ENCODE assay signal across 9 cellular contexts in genomic region chr14:106657460-106657859, GRCh38.
A peak's percentile ranks its signal among the peaks of the same experiment; 100 is the strongest.
DNase-seq lines count a peak whose midpoint lies in the region; ATAC-seq and TF ChIP-seq lines count a peak whose summit lies in the region.
"Had no signal": no experiment of that assay in that cellular context is flagged by ENCODE, and none has a peak within 500 bp of the region (broad histone marks: within the 10 kb centered on the region; RNA-seq: fewer than 3 reads in every experiment).

No MANE protein-coding gene starts in this region.

- H3K4me3 Mint-ChIP-seq in natural killer cell: no peak overlapping the region
- no peak overlapping the region for H3K4me3 Mint-ChIP-seq in natural killer cell treated with Interleukin-12 subunit alpha and Interleukin-12 subunit beta and Interleukin-15 and Interleukin-18, amount 100 ng/mL, for 72 hours

- H3K9me3 Mint-ChIP-seq in natural killer cell: no peaks in the 10 kb centered on the region
- H3K9me3 Mint-ChIP-seq in natural killer cell treated with Interleukin-12 subunit alpha and Interleukin-12 subunit beta and Interleukin-15 and Interleukin-18, amount 100 ng/mL, for 72 hours: no peaks in the 10 kb centered on the region

- no peak overlapping the region for H3K27ac ChIP-seq in effector memory CD4-positive, alpha-beta T cell (ENCODE audit: insufficient read depth, low read length, poor library complexity, severe bottlenecking)
- H3K27ac ChIP-seq in psoas muscle: no peak overlapping the region

- no peaks in the 10 kb centered on the region for H3K36me3 Mint-ChIP-seq in natural killer cell
- no peaks in the 10 kb centered on the region for H3K36me3 Mint-ChIP-seq in natural killer cell treated with Interleukin-12 subunit alpha and Interleukin-12 subunit beta and Interleukin-15 and Interleukin-18, amount 100 ng/mL, for 72 hours

- peak; percentile 23 for TF ChIP-seq CTCF in natural killer cell (IDR thresholded peaks at IDR 0.05)
- TF ChIP-seq CTCF in psoas muscle (IDR thresholded peaks at IDR 0.05): no peak

- no peaks in the 10 kb centered on the region for H3K36me3 ChIP-seq in effector memory CD4-positive, alpha-beta T cell (ENCODE audit: control insufficient read depth, insufficient read depth, low read length)
- no peaks in the 10 kb centered on the region for H3K36me3 ChIP-seq in psoas muscle (ENCODE audit: insufficient read depth in 1 of 2, low read depth in 1 of 2)

- H3K27me3 ChIP-seq in effector memory CD4-positive, alpha-beta T cell (replicated peaks; ENCODE audit: control insufficient read depth, insufficient read depth, low read length, poor library complexity, severe bottlenecking): no peaks in the 10 kb centered on the region
- no peaks in the 10 kb centered on the region for H3K27me3 ChIP-seq in psoas muscle (ENCODE audit: insufficient read depth in 3 of 3, low read length in 2 of 3)

- DNase-seq in natural killer cell (no peak), psoas muscle (no peak), hypothalamus (lab: John Stamatoyannopoulos, UW) (no peak), HuH-7 (ENCODE audit: low spot score) (no peak)
- DNase-seq in natural killer cell treated with Interleukin-12 subunit alpha and Interleukin-12 subunit beta and Interleukin-15 and Interleukin-18, amount 100 ng/mL, for 72 hours (ENCODE audit: low spot score): no peak
- DNase-seq in activated CD4-positive, alpha-beta T cell treated with anti-CD3 and anti-CD28 coated beads for 48 hours: peak; percentile 74
- DNase-seq in effector memory CD4-positive, alpha-beta T cell: peak in 2 of 3 donors; percentile 14 to 17
- DNase-seq: SW 1271 had no signal

- H3K27me3 Mint-ChIP-seq in natural killer cell (ENCODE audit: low read depth in 2 of 2): peaks cover 8 to 22% of the 10 kb centered on the region in 2 donors
- peaks cover 0 to 11% of the 10 kb centered on the region in 2 donors for H3K27me3 Mint-ChIP-seq in natural killer cell treated with Interleukin-12 subunit alpha and Interleukin-12 subunit beta and Interleukin-15 and Interleukin-18, amount 100 ng/mL, for 72 hours

- intact Hi-C loops in natural killer cell (cut with micrococcal nuclease): no loop called here
- intact Hi-C loops in psoas muscle (cut with DNase I): no loop called here

- H3K4me1 Mint-ChIP-seq in natural killer cell: peaks cover 32% of the 10 kb centered on the region in 2 donors
- H3K4me1 Mint-ChIP-seq in natural killer cell treated with Interleukin-12 subunit alpha and Interleukin-12 subunit beta and Interleukin-15 and Interleukin-18, amount 100 ng/mL, for 72 hours (ENCODE audit: low read depth in 2 of 2): peaks cover 17 to 31% of the 10 kb centered on the region in 2 donors

- no peak overlapping the region for H3K4me3 ChIP-seq in effector memory CD4-positive, alpha-beta T cell (ENCODE audit: insufficient read depth, low read depth, low read length, poor library complexity, severe bottlenecking)
- H3K4me3 ChIP-seq in psoas muscle: no peak overlapping the region

- H3K4me1 ChIP-seq in effector memory CD4-positive, alpha-beta T cell (ENCODE audit: control insufficient read depth, insufficient read depth, low read length, poor library complexity, severe bottlenecking): no peaks in the 10 kb centered on the region
- no peaks in the 10 kb centered on the region for H3K4me1 ChIP-seq in psoas muscle

- ATAC-seq in natural killer cell (peak in 1 of 3 donors; percentile 31), GM21423 (IDR thresholded peaks at IDR 0.05; ENCODE audit: unreplicated experiment) (no peak), psoas muscle (no peak)
- no peak for ATAC-seq in natural killer cell treated with Interleukin-12 subunit alpha and Interleukin-12 subunit beta and Interleukin-15 and Interleukin-18, amount 100 ng/mL, for 72 hours

- 63 to 71% (median 68%) methylated on average over 8 of the region's 8 CpGs for WGBS in psoas muscle, 3 donors

- no peaks in the 10 kb centered on the region for H3K9me3 ChIP-seq in effector memory CD4-positive, alpha-beta T cell (ENCODE audit: control insufficient read depth, low read length)
- H3K9me3 ChIP-seq in psoas muscle: no peaks in the 10 kb centered on the region

- no peak overlapping the region for H3K27ac Mint-ChIP-seq in natural killer cell
- peak overlapping the region in 1 of 2 donors; percentile 39 for H3K27ac Mint-ChIP-seq in natural killer cell treated with Interleukin-12 subunit alpha and Interleukin-12 subunit beta and Interleukin-15 and Interleukin-18, amount 100 ng/mL, for 72 hours

Comparison
In these comparisons a context has a peak if more than half of its experiments do, and no peak if none do; other contexts are left out.
1. DNase-seq: peak in activated CD4-positive, alpha-beta T cell treated with anti-CD3 and anti-CD28 coated beads for 48 hours (single experiment) and effector memory CD4-positive, alpha-beta T cell (2 of 3); none in natural killer cell (single experiment), natural killer cell treated with Interleukin-12 subunit alpha and Interleukin-12 subunit beta and Interleukin-15 and Interleukin-18, amount 100 ng/mL, for 72 hours (single experiment), psoas muscle (0 of 2), hypothalamus (0 of 51) and HuH-7 (single experiment).